6 cellular contexts compared by ENCODE assay signal in genomic region chr5:177304392-177305119, GRCh38. TPM values are rescaled to one million over a fixed set of nuclear protein-coding genes. Genes with fewer than 3 reads are reported as not detected.
DNase-seq lines count a peak whose midpoint lies in the region.

No MANE protein-coding gene starts in this region.

- no peaks in the 10 kb centered on the region for H3K9me3 ChIP-seq in SJCRH30 (replicated peaks)
- no peaks in the 10 kb centered on the region for H3K9me3 ChIP-seq in iPS-18a (ENCODE audit: control insufficient read depth, low read depth, low read length)

- H3K9ac ChIP-seq in iPS-18a (ENCODE audit: low read length): peak overlapping the region; percentile 88

- H3K4me1 ChIP-seq in SJCRH30 (peaks cover 9% of the 10 kb centered on the region), iPS-18a (ENCODE audit: control insufficient read depth, low read depth, low read length) (peaks cover 10% of the 10 kb centered on the region)

- peak overlapping the region; percentile 98 for H3K4me3 ChIP-seq in SJCRH30
- peak overlapping the region; percentile 96 for H3K4me3 ChIP-seq in iPS-18a (ENCODE audit: low read length)

- H3K36me3 ChIP-seq in SJCRH30 (peaks cover 27% of the 10 kb centered on the region), iPS-18a (ENCODE audit: control insufficient read depth, low read depth, low read length) (peaks cover 22% of the 10 kb centered on the region)

- peak; percentile 38 for DNase-seq in EL
- DNase-seq in SJCRH30: peak; percentile 50 to 58
- no peak for DNase-seq in HK-2 (ENCODE audit: unreplicated experiment)
- DNase-seq in MV-4-11 (lab: John Stamatoyannopoulos, UW): no peak
- DNase-seq in mesenteric fat pad (ENCODE audit: low spot score): no peak

- H3K27me3 ChIP-seq in SJCRH30 (no peaks in the 10 kb centered on the region), iPS-18a (ENCODE audit: control insufficient read depth, insufficient read depth, low read length) (no peaks in the 10 kb centered on the region)

- peak overlapping the region; percentile 88 for H3K27ac ChIP-seq in SJCRH30
- H3K27ac ChIP-seq in iPS-18a (ENCODE audit: low read length): no peak overlapping the region

RNA-seq across cellular contexts. Expression of gene PRELID1, which starts 1.0 kb away (rescaled TPM):
- 226 and 259 TPM in 2 replicates for total RNA-seq in SJCRH30 (2014; rRNA removed; shearing (Covaris generic))
- 110 TPM for total RNA-seq in mesenteric fat pad

RNA-seq across cellular contexts. Expression of gene RAB24, which starts 1.0 kb away (rescaled TPM):
- total RNA-seq in SJCRH30 (2014; rRNA removed; shearing (Covaris generic)): 24.1 and 25.4 TPM in 2 replicates
- total RNA-seq in mesenteric fat pad: 23.1 TPM

RNA-seq across cellular contexts. Expression of gene MXD3, which starts 7.1 kb away (rescaled TPM):
- total RNA-seq in SJCRH30 (2014; rRNA removed; shearing (Covaris generic)): 36.6 and 37.6 TPM in 2 replicates
- total RNA-seq in mesenteric fat pad: 7.2 TPM

RNA-seq across cellular contexts. Expression of gene LMAN2, which starts 46.9 kb away (rescaled TPM):
- total RNA-seq in SJCRH30 (2014; rRNA removed; shearing (Covaris generic)): 144 and 156 TPM in 2 replicates
- total RNA-seq in mesenteric fat pad: 90.9 TPM

RNA-seq across cellular contexts. Expression of gene RGS14, which starts 53.2 kb away (rescaled TPM):
- 4.0 and 4.8 TPM in 2 replicates for total RNA-seq in SJCRH30 (2014; rRNA removed; shearing (Covaris generic))
- 8.2 TPM for total RNA-seq in mesenteric fat pad

Comparison
In these comparisons a context has a peak if more than half of its experiments do, and no peak if none do; other contexts are left out.
1. DNase-seq: peak in EL (single experiment) and SJCRH30 (2 of 2); none in HK-2 (single experiment), MV-4-11 (single experiment) and mesenteric fat pad (single experiment).